25 cellular contexts compared by ENCODE assay signal in the genomic region with DNA sequence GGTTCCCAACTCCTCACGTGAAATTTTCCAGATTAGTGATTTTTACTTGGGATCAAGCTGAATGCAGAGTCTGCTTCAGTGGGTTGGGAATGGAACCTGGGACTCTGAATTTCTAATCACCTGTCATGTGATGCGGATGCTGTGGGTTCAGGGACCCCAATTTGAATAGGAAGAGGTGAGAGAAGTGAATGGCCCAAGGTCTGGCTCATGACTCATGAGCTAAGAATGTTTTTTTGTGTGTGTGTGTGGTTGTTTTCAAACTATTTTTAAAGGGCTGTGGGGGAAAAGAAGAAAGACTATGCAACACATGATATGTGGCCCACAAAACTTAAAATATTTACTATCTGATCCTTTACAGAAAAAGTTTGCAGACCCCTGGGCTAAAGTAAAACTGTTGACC.
DNase-seq lines count a peak whose midpoint lies in the region; FAIRE-seq and TF ChIP-seq lines count a peak whose summit lies in the region.
"Had no signal": no experiment of that assay in that cellular context is flagged by ENCODE, and none has a peak within 500 bp of the region (broad histone marks: within the 10 kb centered on the region; RNA-seq: fewer than 3 reads in every experiment).

No MANE protein-coding gene starts in this region.

- H3K18ac ChIP-seq in H1 (ENCODE audit: extremely low read depth, low read length): no peak overlapping the region
- H3K18ac ChIP-seq in mesenchymal stem cell (ENCODE audit: low read depth in 1 of 2, low read length in 2 of 2): no peak overlapping the region

- H4K91ac ChIP-seq in H1 (replicated peaks; ENCODE audit: insufficient read length, low read length): no peak overlapping the region
- H4K91ac ChIP-seq in mesenchymal stem cell (ENCODE audit: low read length): no peak overlapping the region

- no peak overlapping the region for H3K9ac ChIP-seq in H1 (replicated peaks in 1 of 4; ENCODE audit: extremely low read depth in 1 of 4, low read depth in 3 of 4, low read length in 3 of 4)
- H3K9ac ChIP-seq in mesenchymal stem cell (ENCODE audit: low read length): no peak overlapping the region
- no peak overlapping the region for H3K9ac ChIP-seq in SK-N-SH

- H3K27me3 ChIP-seq in H1 (replicated peaks in 1 of 4; ENCODE audit: control insufficient read depth in 3 of 4, extremely low read depth in 1 of 4, insufficient read depth in 3 of 4, low read length in 3 of 4) (no peaks in the 10 kb centered on the region), mesenchymal stem cell (ENCODE audit: control insufficient read depth in 1 of 2, insufficient read depth in 1 of 2, low read length in 2 of 2) (peaks cover 13 to 28% of the 10 kb centered on the region in 2 experiments), SK-N-SH (ENCODE audit: insufficient read depth) (no peaks in the 10 kb centered on the region)
- H3K27me3 ChIP-seq: hepatocyte had no signal

- no peak overlapping the region for H2BK5ac ChIP-seq in H1 (ENCODE audit: low read depth, low read length)
- H2BK5ac ChIP-seq in mesenchymal stem cell (ENCODE audit: low read depth, low read length, poor library complexity, severe bottlenecking): no peak overlapping the region

- CTCF ChIA-PET in H1 (lab: Charles Lee; ENCODE audit: partially characterized antibody): interaction anchor here (0.5 to 8.4 kb wide), 28 partner anchors 8 to 897 kb away, joined by 3 to 63 read pairs (median 7); partner anchors contain the start of gene VSNL1
- CTCF ChIA-PET in SK-N-SH (lab: Yijun Ruan, JAX): interaction anchor here (0.7 to 11.0 kb wide), 54 partner anchors 8 to 959 kb away, joined by 3 to 311 read pairs (median 5); partner anchors contain the start of gene VSNL1

- H3K27ac ChIP-seq in H1 (ENCODE audit: low read depth, low read length) (no peak overlapping the region), mesenchymal stem cell (ENCODE audit: low read length, poor library complexity, severe bottlenecking) (no peak overlapping the region), SK-N-SH (ENCODE audit: low read depth in 2 of 2, low read length in 1 of 2) (no peak overlapping the region)
- H3K27ac ChIP-seq: hepatocyte, lower lobe of right lung, skin epidermis, VCaP had no signal

- no peak overlapping the region for H2AK5ac ChIP-seq in H1 (ENCODE audit: low read depth, low read length)
- no peak overlapping the region for H2AK5ac ChIP-seq in mesenchymal stem cell (ENCODE audit: low read length, severe bottlenecking)

- no peak for FAIRE-seq in H1 (lab: Jason Lieb, UNC)
- FAIRE-seq: endothelial cell of umbilical vein, HTR-8/SVneo, keratinocyte, RCC 7860 had no signal

- no peak for TF ChIP-seq CTCF in H1 (IDR thresholded peaks at IDR 0.05; ENCODE audit: control extremely low read depth in 1 of 3, insufficient read depth in 1 of 3, low read depth in 1 of 3, low read length in 3 of 3)
- no peak for TF ChIP-seq CTCF in SK-N-SH (IDR thresholded peaks at IDR 0.05)

- TF ChIP-seq EP300 in H1 (IDR thresholded peaks at IDR 0.05; ENCODE audit: borderline replicate concordance in 1 of 2, low read depth in 2 of 2, low read length in 2 of 2) (no peak), SK-N-SH (IDR thresholded peaks at IDR 0.05; ENCODE audit: borderline replicate concordance in 1 of 2, low read depth in 1 of 2, low read length in 1 of 2) (no peak)

- H4K8ac ChIP-seq in H1 (ENCODE audit: extremely low read depth, insufficient read depth, low read length): no peak overlapping the region
- no peak overlapping the region for H4K8ac ChIP-seq in mesenchymal stem cell (ENCODE audit: low read length)

- H2BK15ac ChIP-seq in H1 (ENCODE audit: low read length) (no peak overlapping the region), mesenchymal stem cell (ENCODE audit: low read depth, poor library complexity, severe bottlenecking) (no peak overlapping the region)

- no peaks in the 10 kb centered on the region for H3K9me2 ChIP-seq in SK-N-SH

- H3F3A ChIP-seq in SK-N-SH (replicated peaks; ENCODE audit: insufficient read depth): no peaks in the 10 kb centered on the region

- H2AFZ ChIP-seq in H1 (ENCODE audit: low read length): no peak overlapping the region
- H2AFZ ChIP-seq in mesenchymal stem cell (ENCODE audit: low read depth, low read length): no peak overlapping the region
- H2AFZ ChIP-seq in SK-N-SH (ENCODE audit: low read depth): no peak overlapping the region
- H2AFZ ChIP-seq: hepatocyte had no signal

- H3K4me3 ChIP-seq in H1 (ENCODE audit: extremely low read depth in 1 of 4, insufficient read depth in 2 of 4, low read depth in 3 of 4, low read length in 4 of 4) (no peak overlapping the region), mesenchymal stem cell (ENCODE audit: insufficient read depth in 1 of 2, low read depth in 1 of 2, low read length in 2 of 2) (no peak overlapping the region), SK-N-SH (ENCODE audit: low read depth in 2 of 2, low read length in 1 of 2) (no peak overlapping the region)
- H3K4me3 ChIP-seq: hepatocyte, lower lobe of right lung, skin epidermis had no signal

- H3K36me3 ChIP-seq in H1 (ENCODE audit: control insufficient read depth in 2 of 4, insufficient read depth in 4 of 4, low read length in 3 of 4) (no peaks in the 10 kb centered on the region), mesenchymal stem cell (ENCODE audit: control insufficient read depth in 1 of 2, insufficient read depth in 2 of 2, low read depth in 1 of 2, low read length in 2 of 2) (no peaks in the 10 kb centered on the region), SK-N-SH (replicated peaks in 1 of 2; ENCODE audit: control insufficient read depth in 1 of 2, insufficient read depth in 2 of 2, low read length in 1 of 2) (no peaks in the 10 kb centered on the region)
- H3K36me3 ChIP-seq: lower lobe of right lung had no signal

- H3K79me1 ChIP-seq in H1 (ENCODE audit: low read depth, low read length) (no peaks in the 10 kb centered on the region), mesenchymal stem cell (replicated peaks; ENCODE audit: low read length, poor library complexity, severe bottlenecking) (no peaks in the 10 kb centered on the region)

- no peak overlapping the region for H3K23ac ChIP-seq in H1 (ENCODE audit: insufficient read length)
- H3K23ac ChIP-seq in mesenchymal stem cell (ENCODE audit: low read length in 2 of 2): no peak overlapping the region

- no peak overlapping the region for H3K14ac ChIP-seq in H1 (ENCODE audit: insufficient read length)
- no peak overlapping the region for H3K14ac ChIP-seq in mesenchymal stem cell (ENCODE audit: low read length in 2 of 2)

- no peak overlapping the region for H2BK20ac ChIP-seq in H1 (ENCODE audit: low read length)

- H3K56ac ChIP-seq in H1 (replicated peaks; ENCODE audit: insufficient read length, low read depth, low read length): no peak overlapping the region

- 78% methylated on average over 2 of the region's 2 CpGs; no CpG with 5 or more reads in 1 of the 2 experiments for WGBS in H1 (ENCODE audit: extremely low coverage in 1 of 2, insufficient coverage in 1 of 2, insufficient read length in 1 of 2, insufficient replicate concordance in 2 of 2, low coverage in 1 of 2, low lambda C conversion rate in 2 of 2, missing lambda C conversion rate in 1 of 2), 2 experiments
- 84% methylated on average over 2 of the region's 2 CpGs for WGBS in mesenchymal stem cell
- WGBS in SK-N-SH (ENCODE audit: low lambda C conversion rate): 32% methylated on average over 2 of the region's 2 CpGs

- H3K9me3 ChIP-seq in H1 (ENCODE audit: insufficient read depth in 2 of 2, low read depth in 1 of 2, low read length in 1 of 2) (no peaks in the 10 kb centered on the region), mesenchymal stem cell (ENCODE audit: control insufficient read depth, low read length) (no peaks in the 10 kb centered on the region), SK-N-SH (no peaks in the 10 kb centered on the region)
- H3K9me3 ChIP-seq: lower lobe of right lung had no signal

- DNase-seq in HCEC 1CT (peak; percentile 2), SW480 (ENCODE audit: low spot score) (peak; percentile 40), H1 (ENCODE audit: low read depth in 1 of 2, low spot score in 2 of 2) (no peak), mesenchymal stem cell (peak; percentile 16), SK-N-SH (no peak), GM19238 (ENCODE audit: insufficient read length, low spot score) (no peak), hippocampal formation (lab: John Stamatoyannopoulos, UW) (no peak), NCI-H128 (lab: John Stamatoyannopoulos, UW; ENCODE audit: unreplicated experiment) (no peak)
- DNase-seq: activated CD8-positive, alpha-beta memory T cell treated with anti-CD3 and anti-CD28 coated beads, Interleukin-2, amount 50 U/mL, for 48 hours; activated effector memory CD4-positive, alpha-beta T cell treated with Interleukin-2 at 50 U/mL for 16 hours; activated naive CD8-positive, alpha-beta T cell treated with anti-CD3 and anti-CD28 coated beads, Interleukin-2, amount 50 U/mL, for 24 hours; CD4-positive, CD25-positive, alpha-beta regulatory T cell; foreskin melanocyte; lower lobe of right lung; NCI-H1092 treated with DMSO at 0.1 percent for 48 hours; NCI-H2081; stimulated activated naive CD4-positive, alpha-beta T cell; T-helper 2 cell had no signal

- H3K23me2 ChIP-seq in H1 (ENCODE audit: low read depth, low read length): no peaks in the 10 kb centered on the region; the same call in 1 of the 2 replicates

- no peak overlapping the region for H2BK12ac ChIP-seq in H1 (ENCODE audit: low read depth, low read length)
- no peak overlapping the region for H2BK12ac ChIP-seq in mesenchymal stem cell (ENCODE audit: low read length in 2 of 2)

- H3K79me2 ChIP-seq in H1 (ENCODE audit: control insufficient read depth in 1 of 2, insufficient read depth in 2 of 2, low read length in 2 of 2): no peaks in the 10 kb centered on the region
- H3K79me2 ChIP-seq in SK-N-SH (ENCODE audit: insufficient read depth): no peaks in the 10 kb centered on the region
- H3K79me2 ChIP-seq: hepatocyte had no signal

- no peak overlapping the region for H3K4ac ChIP-seq in H1 (replicated peaks; ENCODE audit: insufficient read length, low read depth, low read length)
- H3K4ac ChIP-seq in mesenchymal stem cell (ENCODE audit: low read depth in 1 of 2, low read length in 2 of 2): no peak overlapping the region

- H2BK120ac ChIP-seq in H1 (replicated peaks; ENCODE audit: low read depth, low read length) (no peak overlapping the region), mesenchymal stem cell (ENCODE audit: low read depth, low read length) (no peak overlapping the region)

- H3K4me1 ChIP-seq in H1 (replicated peaks in 1 of 4; ENCODE audit: control insufficient read depth in 3 of 4, insufficient read depth in 4 of 4, low read length in 3 of 4) (peaks cover 0 to 12% (median 3%) of the 10 kb centered on the region in 4 experiments; a peak in 2 of 7 replicates), mesenchymal stem cell (ENCODE audit: control insufficient read depth, insufficient read depth, low read depth, low read length) (peaks cover 7% of the 10 kb centered on the region), SK-N-SH (ENCODE audit: control insufficient read depth in 1 of 2, insufficient read depth in 2 of 2, low read depth in 1 of 2, low read length in 1 of 2) (peaks cover 0 to 5% of the 10 kb centered on the region in 2 experiments; a peak in 1 of 4 replicates)
- H3K4me1 ChIP-seq: lower lobe of right lung had no signal

- H3K4me2 ChIP-seq in H1 (ENCODE audit: insufficient read depth in 1 of 2, low read depth in 2 of 2, low read length in 2 of 2) (no peak overlapping the region), mesenchymal stem cell (ENCODE audit: low read length, poor library complexity, severe bottlenecking) (no peak overlapping the region), SK-N-SH (no peak overlapping the region)
- H3K4me2 ChIP-seq: hepatocyte had no signal

- no peaks in the 10 kb centered on the region for H4K20me1 ChIP-seq in H1 (replicated peaks in 1 of 2; ENCODE audit: control insufficient read depth in 1 of 2, insufficient read depth in 2 of 2, low read length in 2 of 2)
- no peaks in the 10 kb centered on the region for H4K20me1 ChIP-seq in SK-N-SH (ENCODE audit: insufficient read depth)

- POLR2A ChIA-PET in H1 (lab: Charles Lee; ENCODE audit: partially characterized antibody): no interaction called here
- POLR2A ChIA-PET in SK-N-SH (lab: Yijun Ruan, JAX): no interaction called here

- no peak for TF ChIP-seq POLR2A in H1 (IDR thresholded peaks at IDR 0.05; ENCODE audit: control extremely low read depth in 1 of 2, low read depth in 2 of 2, low read length in 2 of 2)

- H4K5ac ChIP-seq in H1 (ENCODE audit: insufficient read length, low read depth, low read length): no peak overlapping the region

- no peak for TF ChIP-seq RAD21 in H1 (IDR thresholded peaks at IDR 0.05 in 1 of 2, conservative IDR thresholded peaks at IDR 0.05 in 1 of 2; ENCODE audit: low read depth in 2 of 2, low read length in 2 of 2)
- no peak for TF ChIP-seq RAD21 in SK-N-SH (IDR thresholded peaks at IDR 0.05; ENCODE audit: low read length)

Comparison
In these comparisons a context has a peak if more than half of its experiments do, and no peak if none do; other contexts are left out.
1. DNase-seq: peak in HCEC 1CT (single experiment), SW480 (single experiment) and mesenchymal stem cell (single experiment); none in H1 (0 of 2), SK-N-SH (single experiment), GM19238 (single experiment), hippocampal formation (0 of 2) and NCI-H128 (single experiment).